In genomic region chr18:47261902-47262301, GRCh38 we compare ENCODE assay signal across 33 cellular contexts. TPM values are rescaled to one million over a fixed set of nuclear protein-coding genes. Genes with fewer than 3 reads are reported as not detected.
"Had no signal": no experiment of that assay in that cellular context is flagged by ENCODE, and none has a peak within 500 bp of the region (broad histone marks: within the 10 kb centered on the region; RNA-seq: fewer than 3 reads in every experiment).

No MANE protein-coding gene starts in this region.

- H3K9me3 ChIP-seq: sigmoid colon, testis, vagina had no signal

- H3K4me3 Mint-ChIP-seq: activated B cell treated with CpG ODN at 0.5 μM for 24 hours; activated CD4-positive, alpha-beta memory T cell treated with anti-CD3 and anti-CD28 coated beads for 36 hours; activated CD4-positive, alpha-beta T cell treated with anti-CD3 and anti-CD28 coated beads for 36 hours; activated T-cell treated with anti-CD3 and anti-CD28 coated beads, Interleukin-2, amount 50 U/mL, for 72 hours; neural crest cell; stimulated activated memory B cell treated with anti-CD40 and anti-IgM and Interleukin-4, amounts not matched to agents 10 μg/mL and 1 μg/mL and 100 μg/mL, for 72 hours had no signal

- H3K27ac ChIP-seq: brain microvascular endothelial cell, esophagus muscularis mucosa, sigmoid colon, testis, vagina had no signal

- DNase-seq: activated B cell treated with CpG ODN at 0.5 μM for 24 hours; activated CD4-positive, alpha-beta memory T cell treated with anti-CD3 and anti-CD28 coated beads for 36 hours; activated effector memory CD4-positive, alpha-beta T cell treated with anti-CD3 and anti-CD28 coated beads, Interleukin-2, amount 50 U/mL, for 16 hours; activated naive CD4-positive, alpha-beta T cell treated with anti-CD3 and anti-CD28 coated beads, Interleukin-2, amount 50 U/mL, for 16 hours; activated T-cell treated with anti-CD3 and anti-CD28 coated beads, Interleukin-2, amount 50 U/mL, for 72 hours; aorta; brain microvascular endothelial cell; central memory CD4-positive, alpha-beta T cell; dermis blood vessel endothelial cell; effector CD8-positive, alpha-beta T cell; hippocampal formation; left colon; mesenchymal stem cell; naive B cell; sigmoid colon; stimulated activated CD4-positive, alpha-beta T cell treated with anti-CD3 and anti-CD28 coated beads, Interleukin-15, amount 100 ng/mL, for 24 hours; testis; trophoblast cell had no signal

- H3K36me3 Mint-ChIP-seq: activated CD4-positive, alpha-beta memory T cell treated with anti-CD3 and anti-CD28 coated beads for 36 hours; stimulated activated memory B cell treated with anti-CD40 and anti-IgM and Interleukin-4, amounts not matched to agents 10 μg/mL and 1 μg/mL and 100 μg/mL, for 72 hours had no signal

- H3K27me3 ChIP-seq: testis had no signal

- ATAC-seq: activated T-cell treated with anti-CD3 and anti-CD28 coated beads, Interleukin-2, amount 50 U/mL, for 72 hours; left colon; stimulated activated memory B cell treated with anti-CD40 and anti-IgM and Interleukin-4, amounts not matched to agents 10 μg/mL and 1 μg/mL and 100 μg/mL, for 72 hours had no signal

- H3K4me3 ChIP-seq: sigmoid colon, smooth muscle cell, vagina had no signal

- H3K4me2 ChIP-seq: smooth muscle cell had no signal

- H3K4me1 Mint-ChIP-seq: naive B cell; neural crest cell; stimulated activated memory B cell treated with anti-CD40 and anti-IgM and Interleukin-4, amounts not matched to agents 10 μg/mL and 1 μg/mL and 100 μg/mL, for 72 hours had no signal

- H3K9me3 Mint-ChIP-seq: activated B cell treated with CpG ODN at 0.5 μM for 24 hours; activated CD4-positive, alpha-beta memory T cell treated with anti-CD3 and anti-CD28 coated beads for 36 hours; neural crest cell; stimulated activated memory B cell treated with anti-CD40 and anti-IgM and Interleukin-4, amounts not matched to agents 10 μg/mL and 1 μg/mL and 100 μg/mL, for 72 hours had no signal

- H3K27ac Mint-ChIP-seq: activated B cell treated with CpG ODN at 0.5 μM for 24 hours; activated CD4-positive, alpha-beta memory T cell treated with anti-CD3 and anti-CD28 coated beads for 36 hours; activated CD4-positive, alpha-beta T cell treated with anti-CD3 and anti-CD28 coated beads for 36 hours; activated T-cell treated with anti-CD3 and anti-CD28 coated beads, Interleukin-2, amount 50 U/mL, for 72 hours; progenitor cell of endocrine pancreas; stimulated activated memory B cell treated with anti-CD40 and anti-IgM and Interleukin-4, amounts not matched to agents 10 μg/mL and 1 μg/mL and 100 μg/mL, for 72 hours had no signal

- FAIRE-seq: endothelial cell of umbilical vein, frontal cortex, keratinocyte, TTC549 had no signal

- H3K36me3 ChIP-seq: brain microvascular endothelial cell, esophagus muscularis mucosa, sigmoid colon, vagina had no signal

RNA-seq across cellular contexts. Expression of gene SKOR2, which starts 10.4 kb away (rescaled TPM):
- total RNA-seq: activated B cell treated with CpG ODN at 0.5 μM for 24 hours; activated CD4-positive, alpha-beta memory T cell treated with anti-CD3 and anti-CD28 coated beads for 36 hours; aorta; dermis blood vessel endothelial cell; endothelial cell of umbilical vein; esophagus muscularis mucosa; frontal cortex; left colon; lower leg skin; mononuclear cell; osteocyte; progenitor cell of endocrine pancreas; sigmoid colon; smooth muscle cell; vagina had no signal
- polyA plus RNA-seq: adipose tissue, aorta, endothelial cell of umbilical vein, keratinocyte, sigmoid colon, smooth muscle cell had no signal
